In genomic region chr11:9494316-9494715, GRCh38 we compare ENCODE assay signal across 5 cellular contexts.
"Had no signal": no experiment of that assay in that cellular context is flagged by ENCODE, and none has a peak within 500 bp of the region (broad histone marks: within the 10 kb centered on the region; RNA-seq: fewer than 3 reads in every experiment).

No MANE protein-coding gene starts in this region.

- H3K27ac Mint-ChIP-seq: IgD-negative memory B cell had no signal

- H3K4me3 Mint-ChIP-seq: IgD-negative memory B cell had no signal

- DNase-seq: IMR-90, KBM-7 had no signal

- H3K9me3 Mint-ChIP-seq: IgD-negative memory B cell had no signal

- H3K4me3 ChIP-seq: K562 had no signal

- H3K27me3 Mint-ChIP-seq: IgD-negative memory B cell had no signal

- ATAC-seq: HepG2, K562 had no signal
